22 cellular contexts compared by ENCODE assay signal in the genomic region with DNA sequence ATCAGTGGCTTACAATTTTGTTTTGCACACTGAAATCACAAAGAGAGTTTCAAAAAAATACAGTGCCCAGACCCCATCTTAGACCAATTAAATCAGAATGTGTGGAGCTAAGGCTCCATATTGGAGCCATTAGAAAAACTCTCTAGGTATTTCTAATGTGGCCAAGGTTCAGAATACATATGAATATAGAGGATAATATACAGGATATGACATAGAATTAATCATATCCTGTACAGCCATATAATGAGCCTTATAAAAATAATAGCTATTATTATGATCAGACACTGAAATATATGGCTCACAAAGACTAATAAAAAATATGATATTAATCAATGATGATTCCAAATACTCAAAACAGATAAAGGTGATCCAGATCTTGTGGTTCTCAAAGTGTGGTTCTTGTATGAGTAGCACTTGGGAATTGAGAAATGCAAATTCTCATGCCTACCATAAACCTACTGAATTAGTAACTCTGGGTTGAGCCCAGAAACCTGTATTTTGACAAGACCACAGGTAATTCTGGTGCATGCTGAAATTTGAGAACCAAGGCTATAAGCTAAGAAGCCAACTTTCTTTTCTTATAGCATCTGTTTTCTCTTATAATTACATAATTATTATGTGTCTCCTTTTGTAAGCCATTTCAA.
DNase-seq lines count a peak whose midpoint lies in the region; ATAC-seq, FAIRE-seq and TF ChIP-seq lines count a peak whose summit lies in the region.
"Had no signal": no experiment of that assay in that cellular context is flagged by ENCODE, and none has a peak within 500 bp of the region (broad histone marks: within the 10 kb centered on the region; RNA-seq: fewer than 3 reads in every experiment).

No MANE protein-coding gene starts in this region.

- no peak overlapping the region for H3K27ac Mint-ChIP-seq in stimulated activated naive B cell treated with anti-CD40 and anti-IgM and Interleukin-4, amounts not matched to agents 10 μg/mL and 1 μg/mL and 100 μg/mL, for 72 hours
- H3K27ac Mint-ChIP-seq: activated B cell treated with CpG ODN at 0.5 μM for 24 hours; activated naive CD8-positive, alpha-beta T cell treated with anti-CD3 and anti-CD28 coated beads for 36 hours; CD14-positive monocyte; stimulated activated naive CD8-positive, alpha-beta T cell treated with anti-CD3 and anti-CD28 coated beads, Interleukin-15, amount 100 ng/mL, for 72 hours had no signal

- no peak for FAIRE-seq in kidney (lab: Jason Lieb, UNC)
- FAIRE-seq: islet of Langerhans, urothelium cell line had no signal

- no peak overlapping the region for H3K9ac ChIP-seq in OCI-LY3 (ENCODE audit: low read length)
- no peak overlapping the region for H3K9ac ChIP-seq in skeletal muscle satellite cell (ENCODE audit: low read depth, low read length)
- H3K9ac ChIP-seq in kidney (ENCODE audit: low read length in 2 of 2) = no peak overlapping the region

- intact Hi-C loops in kidney (cut with DNase I) = no loop called here

- no peak for DNase-seq in activated CD4-positive, CD25-positive, alpha-beta regulatory T cell treated with anti-CD3 and anti-CD28 coated beads, Interleukin-2, amount 50 U/mL, for 72 hours
- DNase-seq in kidney (no peak), NAMALWA (ENCODE audit: low spot score) (no peak)
- DNase-seq in stimulated activated naive B cell treated with anti-CD40 and anti-IgM and Interleukin-4, amounts not matched to agents 10 μg/mL and 1 μg/mL and 100 μg/mL, for 72 hours = no peak
- DNase-seq: activated B cell treated with CpG ODN at 0.5 μM for 24 hours; activated naive CD8-positive, alpha-beta T cell treated with anti-CD3 and anti-CD28 coated beads for 36 hours; EL; Karpas-422; NCI-H1930; NCI-H524; occipital lobe; PC-9; stimulated activated naive CD8-positive, alpha-beta T cell treated with anti-CD3 and anti-CD28 coated beads, Interleukin-15, amount 100 ng/mL, for 72 hours had no signal

- H3K27ac ChIP-seq in OCI-LY3 (ENCODE audit: low read length) (no peak overlapping the region), kidney (ENCODE audit: low read depth in 2 of 2, low read length in 2 of 2) (no peak overlapping the region)
- H3K27ac ChIP-seq: 22Rv1, PC-9 had no signal

- H3K79me2 ChIP-seq in OCI-LY3 (ENCODE audit: low read length) = no peaks in the 10 kb centered on the region

- ATAC-seq in activated CD4-positive, CD25-positive, alpha-beta regulatory T cell treated with anti-CD3 and anti-CD28 coated beads, Interleukin-2, amount 50 U/mL, for 24 hours = peak; percentile 47 to 70
- ATAC-seq in HG02678 (IDR thresholded peaks at IDR 0.05; ENCODE audit: unreplicated experiment) = peak; percentile 60
- no peak for ATAC-seq in stimulated activated naive B cell treated with anti-CD40 and anti-IgM and Interleukin-4, amounts not matched to agents 10 μg/mL and 1 μg/mL and 100 μg/mL, for 72 hours (replicated peaks)
- ATAC-seq: stimulated activated naive CD8-positive, alpha-beta T cell treated with anti-CD3 and anti-CD28 coated beads, Interleukin-15, amount 100 ng/mL, for 72 hours had no signal

- H2AFZ ChIP-seq in OCI-LY3 (ENCODE audit: low read depth, low read length) = no peak overlapping the region
- H2AFZ ChIP-seq: PC-9 had no signal

- H3K9me3 ChIP-seq in OCI-LY3 (ENCODE audit: insufficient read depth, low read length) = no peaks in the 10 kb centered on the region
- no peaks in the 10 kb centered on the region for H3K9me3 ChIP-seq in skeletal muscle satellite cell (replicated peaks; ENCODE audit: low read length)
- no peaks in the 10 kb centered on the region for H3K9me3 ChIP-seq in kidney (ENCODE audit: control insufficient read depth in 1 of 2, low read length in 2 of 2)

- H3K27me3 Mint-ChIP-seq in stimulated activated naive B cell treated with anti-CD40 and anti-IgM and Interleukin-4, amounts not matched to agents 10 μg/mL and 1 μg/mL and 100 μg/mL, for 72 hours = no peaks in the 10 kb centered on the region
- H3K27me3 Mint-ChIP-seq: activated B cell treated with CpG ODN at 0.5 μM for 24 hours; central memory CD8-positive, alpha-beta T cell had no signal

- no peaks in the 10 kb centered on the region for H3K36me3 Mint-ChIP-seq in stimulated activated naive B cell treated with anti-CD40 and anti-IgM and Interleukin-4, amounts not matched to agents 10 μg/mL and 1 μg/mL and 100 μg/mL, for 72 hours
- H3K36me3 Mint-ChIP-seq: activated naive CD8-positive, alpha-beta T cell treated with anti-CD3 and anti-CD28 coated beads for 36 hours; CD14-positive monocyte had no signal

- H3K4me2 ChIP-seq in OCI-LY3 (ENCODE audit: low read length) = peak overlapping the region; percentile 34; the same call in 1 of the 2 replicates
- peak overlapping the region; percentile 31 for H3K4me2 ChIP-seq in skeletal muscle satellite cell (ENCODE audit: low read length)
- H3K4me2 ChIP-seq: PC-9 had no signal

- H3K27me3 ChIP-seq in OCI-LY3 (ENCODE audit: low read depth, low read length) (no peaks in the 10 kb centered on the region), skeletal muscle satellite cell (ENCODE audit: control insufficient read depth, insufficient read depth, low read length) (no peaks in the 10 kb centered on the region)

- TF ChIP-seq CTCF in OCI-LY3 (IDR thresholded peaks at IDR 0.05; ENCODE audit: low read depth, low read length) (no peak), kidney (IDR thresholded peaks at IDR 0.05; ENCODE audit: borderline replicate concordance, extremely low read depth, insufficient read depth) (no peak)

- no peaks in the 10 kb centered on the region for H3K9me3 Mint-ChIP-seq in stimulated activated naive B cell treated with anti-CD40 and anti-IgM and Interleukin-4, amounts not matched to agents 10 μg/mL and 1 μg/mL and 100 μg/mL, for 72 hours
- H3K9me3 Mint-ChIP-seq: activated B cell treated with CpG ODN at 0.5 μM for 24 hours; activated naive CD8-positive, alpha-beta T cell treated with anti-CD3 and anti-CD28 coated beads for 36 hours; central memory CD8-positive, alpha-beta T cell; stimulated activated naive CD8-positive, alpha-beta T cell treated with anti-CD3 and anti-CD28 coated beads, Interleukin-15, amount 100 ng/mL, for 72 hours had no signal

- H3K4me3 Mint-ChIP-seq in stimulated activated naive B cell treated with anti-CD40 and anti-IgM and Interleukin-4, amounts not matched to agents 10 μg/mL and 1 μg/mL and 100 μg/mL, for 72 hours = no peak overlapping the region
- H3K4me3 Mint-ChIP-seq: activated B cell treated with CpG ODN at 0.5 μM for 24 hours; activated naive CD8-positive, alpha-beta T cell treated with anti-CD3 and anti-CD28 coated beads for 36 hours; CD14-positive monocyte; central memory CD8-positive, alpha-beta T cell; stimulated activated naive CD8-positive, alpha-beta T cell treated with anti-CD3 and anti-CD28 coated beads, Interleukin-15, amount 100 ng/mL, for 72 hours had no signal

- H3K4me1 ChIP-seq in OCI-LY3 (ENCODE audit: low read length) (peaks cover 24% of the 10 kb centered on the region), skeletal muscle satellite cell (ENCODE audit: control insufficient read depth, insufficient read depth, low read length) (peaks cover 36% of the 10 kb centered on the region), kidney (ENCODE audit: control insufficient read depth in 1 of 2, insufficient read depth in 1 of 2, low read depth in 1 of 2, low read length in 2 of 2) (no peaks in the 10 kb centered on the region)

- no peaks in the 10 kb centered on the region for H4K20me1 ChIP-seq in OCI-LY3 (ENCODE audit: insufficient read depth, low read length)

- no peaks in the 10 kb centered on the region for H3K4me1 Mint-ChIP-seq in stimulated activated naive B cell treated with anti-CD40 and anti-IgM and Interleukin-4, amounts not matched to agents 10 μg/mL and 1 μg/mL and 100 μg/mL, for 72 hours
- H3K4me1 Mint-ChIP-seq: activated B cell treated with CpG ODN at 0.5 μM for 24 hours; activated naive CD8-positive, alpha-beta T cell treated with anti-CD3 and anti-CD28 coated beads for 36 hours; CD14-positive monocyte; central memory CD8-positive, alpha-beta T cell; stimulated activated naive CD8-positive, alpha-beta T cell treated with anti-CD3 and anti-CD28 coated beads, Interleukin-15, amount 100 ng/mL, for 72 hours had no signal

- H3K36me3 ChIP-seq in OCI-LY3 (replicated peaks; ENCODE audit: low read depth, low read length) (no peaks in the 10 kb centered on the region), skeletal muscle satellite cell (ENCODE audit: insufficient read depth, low read length) (no peaks in the 10 kb centered on the region), kidney (ENCODE audit: control insufficient read depth in 1 of 2, insufficient read depth in 2 of 2, low read length in 2 of 2) (no peaks in the 10 kb centered on the region)

- H3K4me3 ChIP-seq in OCI-LY3 (ENCODE audit: low read length) (no peak overlapping the region), skeletal muscle satellite cell (ENCODE audit: low read length) (no peak overlapping the region), kidney (ENCODE audit: low read length in 2 of 2) (no peak overlapping the region)
- H3K4me3 ChIP-seq: PC-9 had no signal

Comparison
In these comparisons a context has a peak if more than half of its experiments do, and no peak if none do; other contexts are left out.
1. ATAC-seq: peak in activated CD4-positive, CD25-positive, alpha-beta regulatory T cell treated with anti-CD3 and anti-CD28 coated beads, Interleukin-2, amount 50 U/mL, for 24 hours (2 of 2) and HG02678 (single experiment); none in stimulated activated naive B cell treated with anti-CD40 and anti-IgM and Interleukin-4, amounts not matched to agents 10 μg/mL and 1 μg/mL and 100 μg/mL, for 72 hours (0 of 2).